1 cellular context compared by ENCODE assay signal in genomic region chr5:115033861-115034260, GRCh38.
TF ChIP-seq lines count a peak whose summit lies in the region.

No MANE protein-coding gene starts in this region.

TF ChIP-seq in K562, 482 proteins besides CTCF, POLR2A, EP300 and RAD21 (continued from another document):
- no peak for TF ChIP-seq MGA (IDR thresholded peaks at IDR 0.05)
- no peak for TF ChIP-seq GATAD2B (IDR thresholded peaks at IDR 0.05; ENCODE audit: borderline replicate concordance)
- TF ChIP-seq TEAD4 (IDR thresholded peaks at IDR 0.05; ENCODE audit: low read length) = no peak
- TF ChIP-seq TEAD4 (CRISPR knock-in tag; IDR thresholded peaks at IDR 0.05; ENCODE audit: borderline replicate concordance) = no peak
- no peak for TF ChIP-seq DDX20 (tag; IDR thresholded peaks at IDR 0.05; ENCODE audit: low read depth)
- TF ChIP-seq TCFL5 (CRISPR knock-in tag; conservative IDR thresholded peaks at IDR 0.05) = no peak
- no peak for TF ChIP-seq ERF (CRISPR knock-in tag; IDR thresholded peaks at IDR 0.05)
TF ChIP-seq in K562: peak in this region for 0.
